ENCODE assay signal across 16 cellular contexts in genomic region chr6:14932485-14933178, GRCh38.
DNase-seq lines count a peak whose midpoint lies in the region; ATAC-seq, FAIRE-seq and TF ChIP-seq lines count a peak whose summit lies in the region.
"Had no signal": no experiment of that assay in that cellular context is flagged by ENCODE, and none has a peak within 500 bp of the region (broad histone marks: within the 10 kb centered on the region; RNA-seq: fewer than 3 reads in every experiment).

No MANE protein-coding gene starts in this region.

- H3K27me3 ChIP-seq in small intestine (ENCODE audit: control insufficient read depth in 2 of 2, insufficient read depth in 2 of 2, low read length in 2 of 2): no peaks in the 10 kb centered on the region
- H3K27me3 ChIP-seq: esophagus squamous epithelium, tibial artery had no signal

- no peak for FAIRE-seq in small intestine (lab: Jason Lieb, UNC)

- whole genome bisulfite sequencing in small intestine, 3 donors: 55 to 79% (median 69%) methylated on average over 7 of the region's 7 CpGs

- H3K9ac ChIP-seq in SK-N-MC (ENCODE audit: insufficient read length): peak overlapping the region; percentile 23

- no peaks in the 10 kb centered on the region for H3K36me3 ChIP-seq in SK-N-MC (ENCODE audit: insufficient read depth, low read length)
- H3K36me3 ChIP-seq in small intestine (ENCODE audit: control insufficient read depth in 2 of 2, insufficient read depth in 2 of 2, low read length in 2 of 2): no peaks in the 10 kb centered on the region
- H3K36me3 ChIP-seq: esophagus squamous epithelium, tibial artery had no signal

- no peak overlapping the region for H3K4me3 ChIP-seq in SK-N-MC
- H3K4me3 ChIP-seq in small intestine (ENCODE audit: low read depth in 1 of 2, low read length in 2 of 2): no peak overlapping the region
- H3K4me3 ChIP-seq: esophagus squamous epithelium, tibial artery had no signal

- H3K27ac ChIP-seq in SK-N-MC: peak overlapping the region; percentile 89
- no peak overlapping the region for H3K27ac ChIP-seq in small intestine (ENCODE audit: low read depth in 1 of 2, low read length in 1 of 2)
- H3K27ac ChIP-seq: 22Rv1, esophagus squamous epithelium, tibial artery had no signal

- TF ChIP-seq CTCF in GM13977 (IDR thresholded peaks at IDR 0.05; ENCODE audit: extremely low read depth, insufficient read depth, missing control alignments): no peak

- peak; percentile 25 for DNase-seq in NCI-H2107 treated with DMSO at 0.1 percent for 48 hours (lab: John Stamatoyannopoulos, UW; ENCODE audit: unreplicated experiment)
- DNase-seq in NCI-H2107 (lab: John Stamatoyannopoulos, UW): no peak
- DNase-seq in SK-N-MC (ENCODE audit: low read depth, low spot score): peak; percentile 34
- DNase-seq in foreskin melanocyte: peak; percentile 93
- DNase-seq in small intestine: peak; percentile 36
- DNase-seq in GM13977 (ENCODE audit: low spot score): no peak
- DNase-seq in H4 (ENCODE audit: low spot score): no peak
- DNase-seq: activated CD8-positive, alpha-beta T cell treated with anti-CD3 and anti-CD28 coated beads for 36 hours; activated naive CD4-positive, alpha-beta T cell treated with Interleukin-2 at 50 U/mL for 16 hours; esophagus squamous epithelium; NCI-H146; Right ventricle myocardium superior; T1000; tibial artery had no signal

- H3K9me3 ChIP-seq in SK-N-MC (ENCODE audit: low read depth, low read length) (no peaks in the 10 kb centered on the region), small intestine (ENCODE audit: control insufficient read depth, low read depth) (no peaks in the 10 kb centered on the region)
- H3K9me3 ChIP-seq: esophagus squamous epithelium, tibial artery had no signal

- H3K4me1 ChIP-seq in small intestine (ENCODE audit: control insufficient read depth in 2 of 2, insufficient read depth in 1 of 2, low read depth in 1 of 2, low read length in 1 of 2): peaks cover 2% of the 10 kb centered on the region in 2 donors
- H3K4me1 ChIP-seq: tibial artery had no signal

- ATAC-seq in HG03432 (IDR thresholded peaks at IDR 0.05; ENCODE audit: unreplicated experiment): no peak
- ATAC-seq: activated CD8-positive, alpha-beta T cell treated with anti-CD3 and anti-CD28 coated beads for 36 hours had no signal

- in situ Hi-C loops in GM13977 (cut with MboI; ENCODE audit: low pct_unique_long_range_greater_than_20kb, low sequenced_read_pairs, unreplicated experiment): no loop called here

Comparison
In these comparisons a context has a peak if more than half of its experiments do, and no peak if none do; other contexts are left out.
1. DNase-seq: peak in NCI-H2107 treated with DMSO at 0.1 percent for 48 hours (single experiment), SK-N-MC (single experiment), foreskin melanocyte (single experiment) and small intestine (single experiment); none in NCI-H2107 (single experiment), GM13977 (single experiment) and H4 (single experiment).